ENCODE assay signal across 14 cellular contexts in genomic region chr1:79617777-79618176, GRCh38.
DNase-seq lines count a peak whose midpoint lies in the region; ATAC-seq, FAIRE-seq and TF ChIP-seq lines count a peak whose summit lies in the region.
"Had no signal": no experiment of that assay in that cellular context is flagged by ENCODE, and none has a peak within 500 bp of the region (broad histone marks: within the 10 kb centered on the region; RNA-seq: fewer than 3 reads in every experiment).

No MANE protein-coding gene starts in this region.

- H3K4me3 ChIP-seq in cardiac muscle cell (no peak overlapping the region), heart right ventricle (no peak overlapping the region), epithelial cell of esophagus (ENCODE audit: low read length) (no peak overlapping the region)
- H3K4me3 ChIP-seq: adrenal gland had no signal

- no peak overlapping the region for H3K27ac ChIP-seq in cardiac muscle cell
- H3K27ac ChIP-seq in heart right ventricle, result no peak overlapping the region
- H3K27ac ChIP-seq: adrenal gland, epithelial cell of prostate had no signal

- DNase-seq in cardiac muscle cell (ENCODE audit: low read depth in 1 of 2, low spot score in 1 of 2), result no peak
- no peak for DNase-seq in heart right ventricle
- peak; percentile 40 for DNase-seq in OCI-M1 (lab: John Stamatoyannopoulos, UW)
- no peak for DNase-seq in epithelial cell of esophagus (ENCODE audit: low read depth)
- no peak for DNase-seq in type B pancreatic cell (ENCODE audit: extremely low spot score, unreplicated experiment)
- no peak for DNase-seq in natural killer cell treated with Interleukin-12 subunit alpha and Interleukin-12 subunit beta and Interleukin-15 and Interleukin-18, amount 100 ng/mL, for 72 hours (ENCODE audit: low spot score)
- DNase-seq in urothelium cell line (ENCODE audit: low spot score), result no peak
- DNase-seq: adrenal gland; kidney glomerular epithelial cell; NCI-H1694 treated with DMSO at 0.1 percent for 48 hours; stimulated activated naive CD4-positive, alpha-beta T cell treated with Interleukin-2 at 50 U/mL for 16 hours had no signal

- WGBS in heart right ventricle, 2 donors, result 80 to 85% methylated on average over 2 of the region's 2 CpGs

- no peaks in the 10 kb centered on the region for H3K4me1 Mint-ChIP-seq in type B pancreatic cell (ENCODE audit: unreplicated experiment)
- H3K4me1 Mint-ChIP-seq in natural killer cell treated with Interleukin-12 subunit alpha and Interleukin-12 subunit beta and Interleukin-15 and Interleukin-18, amount 100 ng/mL, for 72 hours (ENCODE audit: low read depth in 2 of 2), result no peaks in the 10 kb centered on the region

- ATAC-seq in heart right ventricle (no peak), GM18861 (IDR thresholded peaks at IDR 0.05; ENCODE audit: unreplicated experiment) (no peak)
- no peak for ATAC-seq in natural killer cell treated with Interleukin-12 subunit alpha and Interleukin-12 subunit beta and Interleukin-15 and Interleukin-18, amount 100 ng/mL, for 72 hours

- no peak overlapping the region for H3K4me3 Mint-ChIP-seq in type B pancreatic cell
- no peak overlapping the region for H3K4me3 Mint-ChIP-seq in natural killer cell treated with Interleukin-12 subunit alpha and Interleukin-12 subunit beta and Interleukin-15 and Interleukin-18, amount 100 ng/mL, for 72 hours
- H3K4me3 Mint-ChIP-seq: T-helper 2 cell treated with Interferon-gamma antibody and Interleukin-4, amounts not matched to agents 5 μg/mL and 100 μg/mL, for 36 hours had no signal

- intact Hi-C loops in heart right ventricle (cut with DNase I), result no loop called here

- H3K27me3 ChIP-seq in cardiac muscle cell, result no peaks in the 10 kb centered on the region
- no peaks in the 10 kb centered on the region for H3K27me3 ChIP-seq in heart right ventricle
- H3K27me3 ChIP-seq: adrenal gland had no signal

- H3K27ac Mint-ChIP-seq in type B pancreatic cell, result no peak overlapping the region
- no peak overlapping the region for H3K27ac Mint-ChIP-seq in natural killer cell treated with Interleukin-12 subunit alpha and Interleukin-12 subunit beta and Interleukin-15 and Interleukin-18, amount 100 ng/mL, for 72 hours
- H3K27ac Mint-ChIP-seq: T-helper 2 cell treated with Interferon-gamma antibody and Interleukin-4, amounts not matched to agents 5 μg/mL and 100 μg/mL, for 36 hours had no signal

- H3K36me3 ChIP-seq in cardiac muscle cell, result no peaks in the 10 kb centered on the region
- H3K36me3 ChIP-seq in heart right ventricle, result no peaks in the 10 kb centered on the region
- H3K36me3 ChIP-seq: adrenal gland had no signal

- H3K9me3 Mint-ChIP-seq in type B pancreatic cell, result peaks cover 5% of the 10 kb centered on the region
- peaks cover 8% of the 10 kb centered on the region for H3K9me3 Mint-ChIP-seq in natural killer cell treated with Interleukin-12 subunit alpha and Interleukin-12 subunit beta and Interleukin-15 and Interleukin-18, amount 100 ng/mL, for 72 hours

- H3K27me3 Mint-ChIP-seq in type B pancreatic cell, result no peaks in the 10 kb centered on the region
- no peaks in the 10 kb centered on the region for H3K27me3 Mint-ChIP-seq in natural killer cell treated with Interleukin-12 subunit alpha and Interleukin-12 subunit beta and Interleukin-15 and Interleukin-18, amount 100 ng/mL, for 72 hours

- H3K9me3 ChIP-seq in cardiac muscle cell (ENCODE audit: low read depth), result no peaks in the 10 kb centered on the region
- peaks cover 0 to 21% (median 0%) of the 10 kb centered on the region in 11 donors for H3K9me3 ChIP-seq in heart right ventricle
- H3K9me3 ChIP-seq: adrenal gland had no signal

- no peak for FAIRE-seq in urothelium cell line (lab: Jason Lieb, UNC)

- H3K4me1 ChIP-seq in cardiac muscle cell (ENCODE audit: low read depth) (no peaks in the 10 kb centered on the region), heart right ventricle (no peaks in the 10 kb centered on the region)
- H3K4me1 ChIP-seq: adrenal gland had no signal

- peak; percentile 45 for TF ChIP-seq CTCF in cardiac muscle cell (IDR thresholded peaks at IDR 0.05; ENCODE audit: low read depth, low read length)
- TF ChIP-seq CTCF in heart right ventricle (IDR thresholded peaks at IDR 0.05), result no peak
- peak; percentile 31 for TF ChIP-seq CTCF in epithelial cell of esophagus (IDR thresholded peaks at IDR 0.05; ENCODE audit: insufficient read depth, low read depth, low read length, missing control alignments)
- peak; percentile 61 for TF ChIP-seq CTCF in type B pancreatic cell (conservative IDR thresholded peaks at IDR 0.05)

- H3K36me3 Mint-ChIP-seq in type B pancreatic cell, result no peaks in the 10 kb centered on the region
- H3K36me3 Mint-ChIP-seq in natural killer cell treated with Interleukin-12 subunit alpha and Interleukin-12 subunit beta and Interleukin-15 and Interleukin-18, amount 100 ng/mL, for 72 hours, result no peaks in the 10 kb centered on the region

Comparison
In these comparisons a context has a peak if more than half of its experiments do, and no peak if none do; other contexts are left out.
1. CTCF ChIP-seq: peak in cardiac muscle cell (single experiment), epithelial cell of esophagus (single experiment) and type B pancreatic cell (single experiment); none in heart right ventricle (0 of 9).